16 cellular contexts compared by ENCODE assay signal in genomic region chr19:29676586-29676985, GRCh38. TPM values are rescaled to one million over a fixed set of nuclear protein-coding genes. Genes with fewer than 3 reads are reported as not detected.
DNase-seq lines count a peak whose midpoint lies in the region; ATAC-seq, FAIRE-seq and TF ChIP-seq lines count a peak whose summit lies in the region.
"Had no signal": no experiment of that assay in that cellular context is flagged by ENCODE, and none has a peak within 500 bp of the region (broad histone marks: within the 10 kb centered on the region; RNA-seq: fewer than 3 reads in every experiment).

No MANE protein-coding gene starts in this region.

- H3K9me1 ChIP-seq in K562 (ENCODE audit: control insufficient read depth, insufficient read depth, low read length) = no peaks in the 10 kb centered on the region

- TF ChIP-seq RAD21 in K562 (CRISPR knock-in tag; conservative IDR thresholded peaks at IDR 0.05 in 1 of 2, IDR thresholded peaks at IDR 0.05 in 1 of 2) = no peak

- peaks cover 39% of the 10 kb centered on the region; the same call in 1 of the 3 replicates for H3K36me3 ChIP-seq in K562 (ENCODE audit: control insufficient read depth, insufficient read depth, low read length)
- peaks cover 0 to 18% (median 9%) of the 10 kb centered on the region in 4 donors for H3K36me3 ChIP-seq in right lobe of liver

- FAIRE-seq in K562 (lab: Jason Lieb, UNC) = no peak
- FAIRE-seq: HTR-8/SVneo had no signal

- H3K27ac ChIP-seq in K562 (ENCODE audit: extremely low read depth, low read depth, low read length) = no peak overlapping the region
- H3K27ac ChIP-seq in right lobe of liver = peak overlapping the region in 2 of 3 donors; percentile 67 to 80
- H3K27ac ChIP-seq in temporal lobe (ENCODE audit: low read depth, low read length) = peak overlapping the region; percentile 97

- ATAC-seq in K562 (peak; percentile 21), right lobe of liver (peak; percentile 79 to 85 (median 84))

- H3K4me3 ChIP-seq in K562 (no peak overlapping the region), right lobe of liver (no peak overlapping the region)
- H3K4me3 ChIP-seq: coronary artery had no signal

- peak overlapping the region; percentile 30 for H3K4me3 Mint-ChIP-seq in activated CD4-positive, alpha-beta T cell treated with anti-CD3 and anti-CD28 coated beads, Interleukin-2, amount 10 ng/mL, durations not matched to agents 24 days and 14 days
- H3K4me3 Mint-ChIP-seq: memory B cell had no signal

- TF ChIP-seq POLR2A in K562 (conservative IDR thresholded peaks at IDR 0.05) = no peak
- no peak for TF ChIP-seq POLR2A in right lobe of liver (IDR thresholded peaks at IDR 0.05)

- DNase-seq in activated CD4-positive, alpha-beta T cell treated with anti-CD3 and anti-CD28 coated beads, Interleukin-2, amount 10 ng/mL, durations not matched to agents 24 days and 14 days = no peak
- no peak for DNase-seq in activated CD4-positive, alpha-beta T cell treated with anti-CD3 and anti-CD28 coated beads, Interleukin-2, amount 50 U/mL, for 48 hours
- DNase-seq in K562 (ENCODE audit: extremely low read depth in 1 of 4, low spot score in 3 of 4) (no peak), right lobe of liver (peak; percentile 91 to 97 (median 96)), NCI-H748 treated with DMSO at 0.1 percent for 48 hours (lab: John Stamatoyannopoulos, UW) (no peak), NCI-H1417 treated with DMSO at 0.1 percent for 48 hours (lab: John Stamatoyannopoulos, UW) (no peak), A172 (ENCODE audit: low spot score) (no peak)
- DNase-seq: activated T-cell treated with anti-CD3 and anti-CD28 coated beads, Interleukin-2, amount 50 U/mL, for 48 hours; foreskin melanocyte; NCI-H2029 treated with DMSO at 0.1 percent for 48 hours; T1000 had no signal

- TF ChIP-seq CTCF in K562 (IDR thresholded peaks at IDR 0.05 in 2 of 3, conservative IDR thresholded peaks at IDR 0.05 in 1 of 3; ENCODE audit: insufficient read depth in 2 of 3, low read depth in 1 of 3, low read length in 3 of 3) (no peak), right lobe of liver (IDR thresholded peaks at IDR 0.05) (no peak)

- H4K20me1 ChIP-seq in K562 (replicated peaks; ENCODE audit: control insufficient read depth, insufficient read depth, low read length) = no peaks in the 10 kb centered on the region

- peak overlapping the region; percentile 51 for H3K27ac Mint-ChIP-seq in activated CD4-positive, alpha-beta T cell treated with anti-CD3 and anti-CD28 coated beads, Interleukin-2, amount 10 ng/mL, durations not matched to agents 24 days and 14 days
- H3K27ac Mint-ChIP-seq: memory B cell had no signal

- H3K9ac ChIP-seq in K562 (ENCODE audit: insufficient read depth in 1 of 2, low read depth in 2 of 2, low read length in 2 of 2) = no peak overlapping the region

- peaks cover 45% of the 10 kb centered on the region for H3K36me3 Mint-ChIP-seq in activated CD4-positive, alpha-beta T cell treated with anti-CD3 and anti-CD28 coated beads, Interleukin-2, amount 10 ng/mL, durations not matched to agents 24 days and 14 days (ENCODE audit: low read depth)
- H3K36me3 Mint-ChIP-seq: memory B cell had no signal

- H3K27me3 Mint-ChIP-seq in activated CD4-positive, alpha-beta T cell treated with anti-CD3 and anti-CD28 coated beads, Interleukin-2, amount 10 ng/mL, durations not matched to agents 24 days and 14 days = no peaks in the 10 kb centered on the region
- H3K27me3 Mint-ChIP-seq: memory B cell had no signal

- H3K4me2 ChIP-seq in K562 (ENCODE audit: insufficient read depth, low read length) = no peak overlapping the region

- no TSS peak for BruUV-seq in K562 (replicated peaks; lab: Mats Ljungman, UMichigan)

- peaks cover 46% of the 10 kb centered on the region for H3K4me1 Mint-ChIP-seq in activated CD4-positive, alpha-beta T cell treated with anti-CD3 and anti-CD28 coated beads, Interleukin-2, amount 10 ng/mL, durations not matched to agents 24 days and 14 days

- intact Hi-C loops in activated CD4-positive, alpha-beta T cell treated with anti-CD3 and anti-CD28 coated beads, Interleukin-2, amount 10 ng/mL, durations not matched to agents 24 days and 14 days (cut with micrococcal nuclease) = no loop called here
- intact Hi-C loops in K562 (cut with micrococcal nuclease) (no loop called here), right lobe of liver (cut with DNase I) (loop anchor here (10.0 kb wide), 1 partner anchor 62 kb away; no protein-coding TSS in a partner anchor)

- TF ChIP-seq EP300 in K562 (IDR thresholded peaks at IDR 0.05; ENCODE audit: low read length) = no peak

- no peak overlapping the region for H2AFZ ChIP-seq in K562 (ENCODE audit: low read depth, low read length)

- CTCF ChIA-PET in K562 (lab: Yijun Ruan, JAX; ENCODE audit: low intra/inter-chr PET ratio) = no interaction called here

- H3K4me1 ChIP-seq in K562 (replicated peaks in 1 of 2; ENCODE audit: control insufficient read depth in 2 of 2, insufficient read depth in 2 of 2, low read length in 2 of 2) (peaks cover 9 to 43% of the 10 kb centered on the region in 2 experiments; a peak in 4 of 5 replicates), right lobe of liver (peaks cover 0 to 83% (median 42%) of the 10 kb centered on the region in 4 donors)

- no peaks in the 10 kb centered on the region for H3K9me3 ChIP-seq in K562 (replicated peaks; ENCODE audit: control insufficient read depth, insufficient read depth, low read depth, low read length)
- no peaks in the 10 kb centered on the region for H3K9me3 ChIP-seq in right lobe of liver

- peaks cover 18% of the 10 kb centered on the region for H3K79me2 ChIP-seq in K562 (ENCODE audit: control insufficient read depth, insufficient read depth, low read length)

- 77% methylated on average over 8 of the region's 8 CpGs for WGBS in K562 (ENCODE audit: insufficient coverage, low coverage, missing lambda C conversion rate)
- 20% methylated on average over 7 of the region's 8 CpGs for WGBS in right lobe of liver (ENCODE audit: insufficient coverage, low coverage, low lambda C conversion rate, missing lambda C conversion rate)

- H3K27me3 ChIP-seq in K562 (ENCODE audit: control insufficient read depth in 2 of 2, insufficient read depth in 2 of 2, low read length in 2 of 2) (no peaks in the 10 kb centered on the region), right lobe of liver (no peaks in the 10 kb centered on the region)

- H3K9me3 Mint-ChIP-seq in activated CD4-positive, alpha-beta T cell treated with anti-CD3 and anti-CD28 coated beads, Interleukin-2, amount 10 ng/mL, durations not matched to agents 24 days and 14 days = no peaks in the 10 kb centered on the region
- H3K9me3 Mint-ChIP-seq: memory B cell had no signal

- in situ Hi-C loops in K562 (cut with MboI) = no loop called here

- POLR2A ChIA-PET in K562 (lab: Yijun Ruan, JAX) = no interaction called here

TF ChIP-seq in K562, 482 proteins besides CTCF, POLR2A, EP300 and RAD21 (continues in another document):
- TF ChIP-seq ZC3H11A (IDR thresholded peaks at IDR 0.05; ENCODE audit: low read depth, low read length) = no peak

RNA-seq across cellular contexts. Expression of gene PLEKHF1, which starts 11.3 kb away (rescaled TPM):
- total RNA-seq in activated CD4-positive, alpha-beta T cell treated with anti-CD3 and anti-CD28 coated beads, Interleukin-2, amount 10 ng/mL, durations not matched to agents 24 days and 14 days = 24.0 and 26.7 TPM in 2 replicates
- total RNA-seq in K562 (2011; cell fraction: chromatin; rRNA removed; ENCODE audit: low replicate concordance) = 3.5 and 12.3 TPM in 2 replicates
- 17.3 and 17.5 TPM in 2 replicates for total RNA-seq in K562 (2011; cell fraction: nucleolus; rRNA removed)
- 7.9 and 9.0 TPM in 2 replicates for total RNA-seq in K562 (2011; cell fraction: nucleoplasm; rRNA removed)
- total RNA-seq in K562 (2014; rRNA removed) (13.4 and 18.5 TPM in 2 replicates), K562 (2014; rRNA removed; fragmentation: Illumina TruSeq; extraction: Trizol) (1.2 TPM in 2 replicates), K562 (2015; rRNA removed; fragmentation: Illumina TruSeq; extraction: Trizol) (5.0 and 5.6 TPM in 2 replicates), K562 (2021) (12.7 and 15.1 TPM in 2 replicates), right lobe of liver (10 to 100 TPM in 2 of 6 experiments, 1 to 10 TPM in 4; 5.6 to 13.8 (median 9.8) TPM), temporal lobe (0.49 TPM)
- polyA plus RNA-seq in K562 (2011; rRNA removed) (2.9 and 5.2 TPM in 2 replicates), K562 (2014; fragmentation: Illumina TruSeq; extraction: Trizol) (2.3 and 4.6 TPM in 2 replicates), K562 (2014; fragmentation: Nextera tagmentation; extraction: Ambion mirVana) (under 1 TPM in 1 of 2 experiments, not detected in 1; 0.07 TPM), K562 (2014; rRNA removed) (11.0 and 12.0 TPM in 2 replicates)
- 6.8 and 18.1 TPM in 2 replicates for polyA plus RNA-seq in K562 (2011; cell fraction: cytosol; rRNA removed)
- polyA plus RNA-seq in K562 (2011; cell fraction: nucleus; rRNA removed) = 5.6 and 9.4 TPM in 2 replicates
- 9.9 and 29.3 TPM in 2 replicates for polyA plus RNA-seq in K562 (2012)
- 1.9 and 2.0 TPM in 2 replicates for polyA minus RNA-seq in K562 (2011; rRNA and poly(A)+ RNA removed)
- 5.2 and 6.2 TPM in 2 replicates for polyA minus RNA-seq in K562 (2011; cell fraction: cytosol; rRNA and poly(A)+ RNA removed)
- polyA minus RNA-seq in K562 (2011; cell fraction: nucleus; rRNA and poly(A)+ RNA removed) = 6.5 and 7.6 TPM in 2 replicates
- total RNA-seq in A172 (2014; rRNA removed; shearing (Covaris generic)) = 8.7 and 9.2 TPM in 2 replicates
- total RNA-seq: A673 had no signal

RNA-seq across cellular contexts. Expression of gene C19orf12, which starts 38.5 kb away (rescaled TPM):
- total RNA-seq in activated CD4-positive, alpha-beta T cell treated with anti-CD3 and anti-CD28 coated beads, Interleukin-2, amount 10 ng/mL, durations not matched to agents 24 days and 14 days = 41.4 and 41.6 TPM in 2 replicates
- 15.4 and 23.3 TPM in 2 replicates for total RNA-seq in K562 (2011; cell fraction: chromatin; rRNA removed; ENCODE audit: low replicate concordance)
- total RNA-seq in K562 (2011; cell fraction: nucleolus; rRNA removed) = 12.6 and 12.8 TPM in 2 replicates
- total RNA-seq in K562 (2011; cell fraction: nucleoplasm; rRNA removed) = 14.1 and 15.2 TPM in 2 replicates
- total RNA-seq in K562 (2014; rRNA removed) = 10.2 and 13.1 TPM in 2 replicates
- total RNA-seq in K562 (2014; rRNA removed; fragmentation: Illumina TruSeq; extraction: Trizol) = 6.8 TPM in 2 replicates
- total RNA-seq in K562 (2015; rRNA removed; fragmentation: Illumina TruSeq; extraction: Trizol) = 10.1 and 11.3 TPM in 2 replicates
- total RNA-seq in K562 (2021) = 11.7 and 14.5 TPM in 2 replicates
- 10.3 and 12.9 TPM in 2 replicates for polyA plus RNA-seq in K562 (2011; rRNA removed)
- polyA plus RNA-seq in K562 (2011; cell fraction: cytosol; rRNA removed) = 9.3 and 14.0 TPM in 2 replicates
- polyA plus RNA-seq in K562 (2011; cell fraction: nucleus; rRNA removed) = 11.9 and 16.5 TPM in 2 replicates
- 11.1 and 15.6 TPM in 2 replicates for polyA plus RNA-seq in K562 (2012)
- 9.8 and 11.4 TPM in 2 replicates for polyA plus RNA-seq in K562 (2014; fragmentation: Illumina TruSeq; extraction: Trizol)
- 1 to 10 TPM; 1.9 to 2.8 TPM for polyA plus RNA-seq in K562 (2014; fragmentation: Nextera tagmentation; extraction: Ambion mirVana)
- polyA plus RNA-seq in K562 (2014; rRNA removed) = 13.1 and 16.5 TPM in 2 replicates
- polyA minus RNA-seq in K562 (2011; rRNA and poly(A)+ RNA removed) = 3.7 and 4.0 TPM in 2 replicates
- 2.9 and 4.1 TPM in 2 replicates for polyA minus RNA-seq in K562 (2011; cell fraction: cytosol; rRNA and poly(A)+ RNA removed)
- 3.2 and 3.6 TPM in 2 replicates for polyA minus RNA-seq in K562 (2011; cell fraction: nucleus; rRNA and poly(A)+ RNA removed)
- 10 to 100 TPM; 35.2 to 62.8 (median 52.4) TPM for total RNA-seq in right lobe of liver
- 35.9 TPM for total RNA-seq in temporal lobe
- 35.1 and 44.9 TPM in 2 replicates for total RNA-seq in A172 (2014; rRNA removed; shearing (Covaris generic))

Comparison
In these comparisons a context has a peak if more than half of its experiments do, and no peak if none do; other contexts are left out.
1. DNase-seq: peak in right lobe of liver (3 of 3); none in activated CD4-positive, alpha-beta T cell treated with anti-CD3 and anti-CD28 coated beads, Interleukin-2, amount 10 ng/mL, durations not matched to agents 24 days and 14 days (single experiment), activated CD4-positive, alpha-beta T cell treated with anti-CD3 and anti-CD28 coated beads, Interleukin-2, amount 50 U/mL, for 48 hours (0 of 2), K562 (0 of 4), NCI-H748 treated with DMSO at 0.1 percent for 48 hours (single experiment), NCI-H1417 treated with DMSO at 0.1 percent for 48 hours (single experiment) and A172 (single experiment).
2. intact Hi-C loops: an anchor here in right lobe of liver (10.0 kb wide); none called in activated CD4-positive, alpha-beta T cell treated with anti-CD3 and anti-CD28 coated beads, Interleukin-2, amount 10 ng/mL, durations not matched to agents 24 days and 14 days and K562.